In genomic region chr4:67871867-67872266, GRCh38 we compare ENCODE assay signal across 7 cellular contexts.
DNase-seq lines count a peak whose midpoint lies in the region; ATAC-seq, FAIRE-seq and TF ChIP-seq lines count a peak whose summit lies in the region.

No MANE protein-coding gene starts in this region.

- TF ChIP-seq CTCF in GM10266 (IDR thresholded peaks at IDR 0.05; ENCODE audit: control insufficient read depth, insufficient read depth, low read depth, missing control alignments) = peak; percentile 48

- peak; percentile 19 for DNase-seq in GM10266 (ENCODE audit: extremely low spot score)
- peak; percentile 15 for DNase-seq in HTR-8/SVneo (ENCODE audit: insufficient read length, low spot score)
- DNase-seq in SKM-1 (lab: John Stamatoyannopoulos, UW; ENCODE audit: unreplicated experiment) = peak; percentile 39
- DNase-seq in iPS-NIHi11 (ENCODE audit: low spot score) = peak; percentile 37
- no peak for DNase-seq in stimulated activated CD4-positive, alpha-beta T cell treated with anti-CD3 and anti-CD28 coated beads, Interleukin-4, amount 100 ng/mL, for 24 hours
- no peak for DNase-seq in C1 segment of cervical spinal cord (lab: John Stamatoyannopoulos, UW)

- peak; percentile 92 for ATAC-seq in GM21529 (IDR thresholded peaks at IDR 0.05; ENCODE audit: unreplicated experiment)

- FAIRE-seq in HTR-8/SVneo (lab: Jason Lieb, UNC) = no peak

Comparison
In these comparisons a context has a peak if more than half of its experiments do, and no peak if none do; other contexts are left out.
1. DNase-seq: peak in GM10266 (single experiment), HTR-8/SVneo (single experiment), SKM-1 (single experiment) and iPS-NIHi11 (single experiment); none in stimulated activated CD4-positive, alpha-beta T cell treated with anti-CD3 and anti-CD28 coated beads, Interleukin-4, amount 100 ng/mL, for 24 hours (single experiment) and C1 segment of cervical spinal cord (0 of 14).